9 cellular contexts compared by ENCODE assay signal in genomic region chr12:27552886-27553560, GRCh38. TPM values are rescaled to one million over a fixed set of nuclear protein-coding genes. Genes with fewer than 3 reads are reported as not detected.
A peak's percentile ranks its signal among the peaks of the same experiment; 100 is the strongest.
DNase-seq lines count a peak whose midpoint lies in the region; ATAC-seq and TF ChIP-seq lines count a peak whose summit lies in the region.
"Had no signal": no experiment of that assay in that cellular context is flagged by ENCODE, and none has a peak within 500 bp of the region (broad histone marks: within the 10 kb centered on the region; RNA-seq: fewer than 3 reads in every experiment).

No MANE protein-coding gene starts in this region.

- H3K27me3 ChIP-seq in rectal smooth muscle tissue (ENCODE audit: control insufficient read depth, insufficient read depth, low read length): no peaks in the 10 kb centered on the region

- peak; percentile 41 for ATAC-seq in GM18502 (IDR thresholded peaks at IDR 0.05; ENCODE audit: poor library complexity, unreplicated experiment)
- ATAC-seq in HG03280 (IDR thresholded peaks at IDR 0.05; ENCODE audit: unreplicated experiment): no peak

- no peak overlapping the region for H3K9ac ChIP-seq in rectal smooth muscle tissue (ENCODE audit: low read length)

- H3K27ac ChIP-seq in rectal smooth muscle tissue (ENCODE audit: low read depth, low read length): peak overlapping the region; percentile 69

- H3K36me3 ChIP-seq in rectal smooth muscle tissue (ENCODE audit: control insufficient read depth, insufficient read depth, low read length): no peaks in the 10 kb centered on the region

- DNase-seq in M059J (ENCODE audit: low read depth): peak; percentile 49
- DNase-seq in fibroblast of the aortic adventitia (ENCODE audit: low read depth): peak; percentile 52
- DNase-seq in AG20443 (ENCODE audit: low spot score): no peak
- no peak for DNase-seq in activated naive CD4-positive, alpha-beta T cell treated with Interleukin-2 at 50 U/mL for 16 hours
- no peak for DNase-seq in NCI-H1930 (lab: John Stamatoyannopoulos, UW)
- DNase-seq: activated T-cell treated with anti-CD3 and anti-CD28 coated beads for 4 hours had no signal

- no peak for TF ChIP-seq CTCF in fibroblast of the aortic adventitia (IDR thresholded peaks at IDR 0.05; ENCODE audit: insufficient read depth, low read length)

- H3K4me3 ChIP-seq in fibroblast of the aortic adventitia (ENCODE audit: low read depth, low read length) (no peak overlapping the region), rectal smooth muscle tissue (ENCODE audit: low read length) (no peak overlapping the region)

- H3K4me1 ChIP-seq in rectal smooth muscle tissue (ENCODE audit: control insufficient read depth, insufficient read depth, low read length): peaks cover 36% of the 10 kb centered on the region

RNA-seq across cellular contexts. Expression of gene PPFIBP1, which starts 29.0 kb away (rescaled TPM):
- total RNA-seq in M059J (2014; rRNA removed; shearing (Covaris generic)): 25.3 and 45.4 TPM in 2 replicates
- total RNA-seq in fibroblast of the aortic adventitia (ENCODE audit: low replicate concordance): 131 and 211 TPM in 2 replicates

Comparison
In these comparisons a context has a peak if more than half of its experiments do, and no peak if none do; other contexts are left out.
1. DNase-seq: peak in M059J (single experiment) and fibroblast of the aortic adventitia (single experiment); none in AG20443 (single experiment), activated naive CD4-positive, alpha-beta T cell treated with Interleukin-2 at 50 U/mL for 16 hours (single experiment) and NCI-H1930 (0 of 2).